In genomic region chr14:24132061-24132685, GRCh38 we compare ENCODE assay signal across 10 cellular contexts. TPM values are rescaled to one million over a fixed set of nuclear protein-coding genes. Genes with fewer than 3 reads are reported as not detected.
DNase-seq lines count a peak whose midpoint lies in the region; ATAC-seq and TF ChIP-seq lines count a peak whose summit lies in the region.
"Had no signal": no experiment of that assay in that cellular context is flagged by ENCODE, and none has a peak within 500 bp of the region (broad histone marks: within the 10 kb centered on the region; RNA-seq: fewer than 3 reads in every experiment).

No MANE protein-coding gene starts in this region.

- peak overlapping the region; percentile 2 to 50 (median 36) for H3K4me3 ChIP-seq in heart right ventricle
- H3K4me3 ChIP-seq: HAP-1 had no signal

- no peak overlapping the region for H3K27ac Mint-ChIP-seq in activated T-helper 2 cell treated with anti-CD3 and anti-CD28 coated beads, Interferon-gamma antibody, Interleukin-2, Interleukin-4, amounts not matched to agents 10 μg/mL and 5 μg/mL and 100 μg/mL, durations not matched to agents 14 hours and 24 hours and 36 hours

- TF ChIP-seq CTCF in heart right ventricle (IDR thresholded peaks at IDR 0.05), result no peak

- H3K9me3 Mint-ChIP-seq in activated T-helper 2 cell treated with anti-CD3 and anti-CD28 coated beads, Interferon-gamma antibody, Interleukin-2, Interleukin-4, amounts not matched to agents 10 μg/mL and 5 μg/mL and 100 μg/mL, durations not matched to agents 14 hours and 24 hours and 36 hours, result no peaks in the 10 kb centered on the region

- H3K36me3 Mint-ChIP-seq in activated T-helper 2 cell treated with anti-CD3 and anti-CD28 coated beads, Interferon-gamma antibody, Interleukin-2, Interleukin-4, amounts not matched to agents 10 μg/mL and 5 μg/mL and 100 μg/mL, durations not matched to agents 14 hours and 24 hours and 36 hours (ENCODE audit: low read depth), result peaks cover 16% of the 10 kb centered on the region

- peaks cover 0 to 2% (median 0%) of the 10 kb centered on the region in 9 donors for H3K36me3 ChIP-seq in heart right ventricle

- ATAC-seq in heart right ventricle (peak in 4 of 8 donors; percentile 1 to 8 (median 6)), GM21515 (IDR thresholded peaks at IDR 0.05; ENCODE audit: unreplicated experiment) (no peak), GM21737 (IDR thresholded peaks at IDR 0.05; ENCODE audit: unreplicated experiment) (no peak)
- no peak for ATAC-seq in stimulated activated naive CD8-positive, alpha-beta T cell treated with anti-CD3 and anti-CD28 coated beads, Interleukin-15, Interleukin-2, amounts not matched to agents 100 U/mL and 50 U/mL, for 24 hours

- intact Hi-C loops in heart right ventricle (cut with DNase I), result no loop called here
- intact Hi-C loops in activated T-helper 2 cell treated with anti-CD3 and anti-CD28 coated beads, Interferon-gamma antibody, Interleukin-2, Interleukin-4, amounts not matched to agents 10 μg/mL and 5 μg/mL and 100 μg/mL, durations not matched to agents 14 hours and 24 hours and 36 hours (cut with micrococcal nuclease), result no loop called here

- DNase-seq in NCI-H1417 (lab: John Stamatoyannopoulos, UW) (peak in 2 of 3 experiments; percentile 26 to 48), NCI-H1417 treated with DMSO at 0.1 percent for 48 hours (lab: John Stamatoyannopoulos, UW) (no peak), heart right ventricle (peak in 1 of 2 donors; percentile 50)
- DNase-seq in activated CD4-positive, alpha-beta T cell treated with anti-CD3 and anti-CD28 coated beads, Interleukin-2, amount 50 U/mL, for 1 hour, result peak; percentile 28
- peak; percentile 32 for DNase-seq in stimulated activated naive CD8-positive, alpha-beta T cell treated with anti-CD3 and anti-CD28 coated beads, Interleukin-15, Interleukin-2, amounts not matched to agents 100 U/mL and 50 U/mL, for 24 hours
- no peak for DNase-seq in activated T-helper 2 cell treated with anti-CD3 and anti-CD28 coated beads, Interferon-gamma antibody, Interleukin-2, Interleukin-4, amounts not matched to agents 10 μg/mL and 5 μg/mL and 100 μg/mL, durations not matched to agents 14 hours and 24 hours and 36 hours (ENCODE audit: low spot score)
- DNase-seq: OCI-M1 had no signal

- H3K4me1 Mint-ChIP-seq in activated T-helper 2 cell treated with anti-CD3 and anti-CD28 coated beads, Interferon-gamma antibody, Interleukin-2, Interleukin-4, amounts not matched to agents 10 μg/mL and 5 μg/mL and 100 μg/mL, durations not matched to agents 14 hours and 24 hours and 36 hours (ENCODE audit: low read depth), result peaks cover 27% of the 10 kb centered on the region

- 31 to 35% methylated on average over 24 of the region's 24 CpGs for WGBS in heart right ventricle, 2 donors

- H3K4me3 Mint-ChIP-seq in activated T-helper 2 cell treated with anti-CD3 and anti-CD28 coated beads, Interferon-gamma antibody, Interleukin-2, Interleukin-4, amounts not matched to agents 10 μg/mL and 5 μg/mL and 100 μg/mL, durations not matched to agents 14 hours and 24 hours and 36 hours (ENCODE audit: low read depth), result no peak overlapping the region

- H3K9me3 ChIP-seq in heart right ventricle, result no peaks in the 10 kb centered on the region
- H3K9me3 ChIP-seq: HAP-1 had no signal

- H3K4me1 ChIP-seq in heart right ventricle, result peaks cover 20 to 50% (median 39%) of the 10 kb centered on the region in 9 donors

- peak overlapping the region; percentile 81 to 98 (median 94) for H3K27ac ChIP-seq in heart right ventricle

- no peaks in the 10 kb centered on the region for H3K27me3 ChIP-seq in heart right ventricle

- H3K27me3 Mint-ChIP-seq in activated T-helper 2 cell treated with anti-CD3 and anti-CD28 coated beads, Interferon-gamma antibody, Interleukin-2, Interleukin-4, amounts not matched to agents 10 μg/mL and 5 μg/mL and 100 μg/mL, durations not matched to agents 14 hours and 24 hours and 36 hours (ENCODE audit: low read depth), result no peaks in the 10 kb centered on the region

RNA-seq across cellular contexts. Expression of gene FITM1, which starts 1.7 kb away (rescaled TPM):
- total RNA-seq in heart right ventricle, result 100 to 1,000 TPM; 105 to 176 (median 131) TPM
- polyA plus RNA-seq in heart right ventricle, result 100 to 1,000 TPM in 1 of 2 donors, 10 to 100 TPM in 1; 77.0 to 247 TPM
- total RNA-seq in activated T-helper 2 cell treated with anti-CD3 and anti-CD28 coated beads, Interferon-gamma antibody, Interleukin-2, Interleukin-4, amounts not matched to agents 10 μg/mL and 5 μg/mL and 100 μg/mL, durations not matched to agents 14 hours and 24 hours and 36 hours, result 1.0 and 1.2 TPM in 2 replicates

RNA-seq across cellular contexts. Expression of gene PSME1, which starts 3.8 kb away (rescaled TPM):
- total RNA-seq in heart right ventricle, result 100 to 1,000 TPM in 5 of 10 donors, 10 to 100 TPM in 5; 84.3 to 341 (median 100.0) TPM
- 100 to 1,000 TPM; 138 to 149 TPM for polyA plus RNA-seq in heart right ventricle
- 340 and 342 TPM in 2 replicates for total RNA-seq in activated T-helper 2 cell treated with anti-CD3 and anti-CD28 coated beads, Interferon-gamma antibody, Interleukin-2, Interleukin-4, amounts not matched to agents 10 μg/mL and 5 μg/mL and 100 μg/mL, durations not matched to agents 14 hours and 24 hours and 36 hours

RNA-seq across cellular contexts. Expression of gene EMC9, which starts 9.2 kb away (rescaled TPM):
- total RNA-seq in heart right ventricle, result 10 to 100 TPM; 10.2 to 18.8 (median 13.3) TPM
- polyA plus RNA-seq in heart right ventricle, result 10 to 100 TPM; 27.2 to 44.3 TPM
- total RNA-seq in activated T-helper 2 cell treated with anti-CD3 and anti-CD28 coated beads, Interferon-gamma antibody, Interleukin-2, Interleukin-4, amounts not matched to agents 10 μg/mL and 5 μg/mL and 100 μg/mL, durations not matched to agents 14 hours and 24 hours and 36 hours, result 26.4 and 30.4 TPM in 2 replicates

RNA-seq across cellular contexts. Expression of gene PSME2, which starts 14.2 kb away (rescaled TPM):
- total RNA-seq in heart right ventricle, result 100 to 1,000 TPM in 3 of 10 donors, 10 to 100 TPM in 7; 62.6 to 347 (median 85.0) TPM
- polyA plus RNA-seq in heart right ventricle, result 100 to 1,000 TPM; 124 to 290 TPM
- 567 TPM in 2 replicates for total RNA-seq in activated T-helper 2 cell treated with anti-CD3 and anti-CD28 coated beads, Interferon-gamma antibody, Interleukin-2, Interleukin-4, amounts not matched to agents 10 μg/mL and 5 μg/mL and 100 μg/mL, durations not matched to agents 14 hours and 24 hours and 36 hours

RNA-seq across cellular contexts. Expression of gene RNF31, which starts 15.1 kb away (rescaled TPM):
- 10 to 100 TPM; 27.5 to 52.6 (median 34.8) TPM for total RNA-seq in heart right ventricle
- 10 to 100 TPM; 39.4 to 92.9 TPM for polyA plus RNA-seq in heart right ventricle
- 80.4 and 92.0 TPM in 2 replicates for total RNA-seq in activated T-helper 2 cell treated with anti-CD3 and anti-CD28 coated beads, Interferon-gamma antibody, Interleukin-2, Interleukin-4, amounts not matched to agents 10 μg/mL and 5 μg/mL and 100 μg/mL, durations not matched to agents 14 hours and 24 hours and 36 hours

Comparison
In these comparisons a context has a peak if more than half of its experiments do, and no peak if none do; other contexts are left out.
1. DNase-seq: peak in NCI-H1417 (2 of 3), activated CD4-positive, alpha-beta T cell treated with anti-CD3 and anti-CD28 coated beads, Interleukin-2, amount 50 U/mL, for 1 hour (single experiment) and stimulated activated naive CD8-positive, alpha-beta T cell treated with anti-CD3 and anti-CD28 coated beads, Interleukin-15, Interleukin-2, amounts not matched to agents 100 U/mL and 50 U/mL, for 24 hours (single experiment); none in NCI-H1417 treated with DMSO at 0.1 percent for 48 hours (single experiment) and activated T-helper 2 cell treated with anti-CD3 and anti-CD28 coated beads, Interferon-gamma antibody, Interleukin-2, Interleukin-4, amounts not matched to agents 10 μg/mL and 5 μg/mL and 100 μg/mL, durations not matched to agents 14 hours and 24 hours and 36 hours (single experiment).
2. RNA of gene FITM1, which starts 1.7 kb away (total RNA-seq): 105 to 176 TPM in heart right ventricle; 1.0 to 1.2 TPM in activated T-helper 2 cell treated with anti-CD3 and anti-CD28 coated beads, Interferon-gamma antibody, Interleukin-2, Interleukin-4, amounts not matched to agents 10 μg/mL and 5 μg/mL and 100 μg/mL, durations not matched to agents 14 hours and 24 hours and 36 hours; every median in the first group is over 10 times any median in the second.